Comparison of ENCODE assay signal across 1 cellular context in the genomic region with DNA sequence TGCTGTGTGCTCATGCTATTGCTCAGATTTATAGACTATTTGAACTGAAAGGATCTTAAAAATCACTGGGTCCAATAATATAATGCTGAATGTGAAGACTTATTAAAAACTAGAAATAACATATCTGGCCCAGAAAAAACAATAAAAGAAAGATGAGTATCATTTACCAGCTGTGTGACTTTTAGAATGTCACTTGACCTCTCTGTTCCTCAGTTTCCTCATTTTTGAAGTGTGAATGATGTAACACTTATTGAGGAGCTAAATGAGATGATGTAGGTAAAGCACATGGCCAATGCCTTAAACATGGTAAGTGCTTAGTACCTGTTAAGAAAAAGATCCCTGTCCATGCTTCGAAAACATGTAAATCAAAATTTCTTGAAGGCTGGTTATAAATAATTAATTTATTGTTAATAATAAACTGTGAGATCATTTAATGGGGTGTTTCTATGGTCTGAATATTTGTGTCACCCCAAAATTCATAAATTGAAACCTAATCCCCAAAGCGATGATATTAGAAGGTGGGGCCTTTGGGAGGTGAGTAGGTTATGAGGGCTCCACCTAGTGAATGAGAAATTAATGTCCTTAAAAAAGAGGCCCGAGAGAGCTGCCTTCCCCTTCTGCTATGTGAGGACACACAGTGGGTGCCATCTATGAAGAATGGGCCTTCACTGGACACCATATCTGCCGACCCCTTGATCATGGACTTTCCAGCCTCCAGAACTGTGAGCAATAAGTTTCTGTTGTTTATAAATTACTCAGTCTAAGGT.
TF ChIP-seq lines count a peak whose summit lies in the region.

No MANE protein-coding gene starts in this region.

TF ChIP-seq in HepG2, 621 proteins besides CTCF, POLR2A, EP300 and RAD21:
- TF ChIP-seq ZNF768 (CRISPR knock-in tag; IDR thresholded peaks at IDR 0.05) (peak; percentile 26; the same call in 1 of the 2 replicates), FOXK2 (IDR thresholded peaks at IDR 0.05) (no peak), FOXO4 (CRISPR knock-in tag; conservative IDR thresholded peaks at IDR 0.05) (no peak), ARHGAP35 (CRISPR knock-in tag; IDR thresholded peaks at IDR 0.05; ENCODE audit: borderline replicate concordance) (no peak), HOXA5 (CRISPR knock-in tag; IDR thresholded peaks at IDR 0.05) (no peak), ZFP36L2 (CRISPR knock-in tag; IDR thresholded peaks at IDR 0.05) (no peak)
